In the genomic region with DNA sequence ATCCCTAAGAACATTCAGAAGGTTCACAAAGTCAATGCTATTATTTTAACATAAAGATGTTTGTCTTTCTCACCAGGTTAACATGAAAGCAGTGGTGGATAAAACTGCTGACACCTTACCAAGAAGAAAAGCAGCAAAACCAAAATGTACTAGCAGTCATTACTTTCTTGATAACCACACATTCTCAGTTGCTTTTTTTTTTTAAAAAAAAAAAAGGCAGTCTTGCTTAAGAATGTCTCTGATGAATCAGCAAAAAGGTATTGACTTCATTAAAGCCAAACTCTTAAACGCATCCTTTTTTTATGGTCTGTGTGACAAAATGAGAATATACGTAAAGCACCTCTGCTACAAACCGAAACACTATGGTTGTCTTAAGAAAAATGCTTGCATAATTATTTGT, we compare ENCODE assay signal across 12 cellular contexts. TPM values are rescaled to one million over a fixed set of nuclear protein-coding genes. Genes with fewer than 3 reads are reported as not detected.
DNase-seq lines count a peak whose midpoint lies in the region; ATAC-seq and TF ChIP-seq lines count a peak whose summit lies in the region.
"Had no signal": no experiment of that assay in that cellular context is flagged by ENCODE, and none has a peak within 500 bp of the region (broad histone marks: within the 10 kb centered on the region; RNA-seq: fewer than 3 reads in every experiment).

No MANE protein-coding gene starts in this region.

- DNase-seq in CD4-positive, CD25-positive, alpha-beta regulatory T cell = peak in 2 of 3 donors; percentile 8 to 58
- DNase-seq in HT1080 (ENCODE audit: low read depth) = peak; percentile 57
- DNase-seq in adipocyte (ENCODE audit: low read depth) = peak; percentile 61
- peak; percentile 55 for DNase-seq in kidney epithelial cell (ENCODE audit: low read depth)
- DNase-seq in pons (ENCODE audit: low spot score) = no peak
- DNase-seq in nucleus accumbens (lab: John Stamatoyannopoulos, UW) = no peak
- DNase-seq: activated CD4-positive, alpha-beta T cell treated with anti-CD3 and anti-CD28 coated beads, Interleukin-2, amount 10 ng/mL, durations not matched to agents 24 days and 14 days; DMS53; SJCRH30 had no signal

- no peak for ATAC-seq in CD4-positive, CD25-positive, alpha-beta regulatory T cell (ENCODE audit: low read depth in 2 of 2)
- ATAC-seq in GM21717 (IDR thresholded peaks at IDR 0.05; ENCODE audit: unreplicated experiment) (no peak), GM18868 (IDR thresholded peaks at IDR 0.05; ENCODE audit: unreplicated experiment) (no peak)

- H3K9me3 ChIP-seq in CD4-positive, CD25-positive, alpha-beta regulatory T cell (ENCODE audit: control insufficient read depth in 2 of 2, low read length in 2 of 2) = no peaks in the 10 kb centered on the region
- H3K9me3 ChIP-seq in adipocyte (ENCODE audit: control insufficient read depth, low read length) = no peaks in the 10 kb centered on the region
- H3K9me3 ChIP-seq: SJCRH30 had no signal

- TF ChIP-seq CTCF in kidney epithelial cell (IDR thresholded peaks at IDR 0.05; ENCODE audit: insufficient read depth, low read length, poor library complexity, severe bottlenecking) = no peak

- H3K27ac ChIP-seq in CD4-positive, CD25-positive, alpha-beta regulatory T cell (ENCODE audit: insufficient read depth, low read length, poor library complexity, severe bottlenecking) = no peak overlapping the region
- H3K27ac ChIP-seq: SJCRH30 had no signal

- H3K36me3 ChIP-seq in CD4-positive, CD25-positive, alpha-beta regulatory T cell (ENCODE audit: control insufficient read depth, insufficient read depth, low read length) = no peaks in the 10 kb centered on the region
- no peaks in the 10 kb centered on the region for H3K36me3 ChIP-seq in adipocyte (ENCODE audit: control insufficient read depth, insufficient read depth, low read length, severe bottlenecking)
- no peaks in the 10 kb centered on the region for H3K36me3 ChIP-seq in kidney epithelial cell (ENCODE audit: control insufficient read depth, insufficient read depth, low read length)

- H3K27ac Mint-ChIP-seq in CD4-positive, CD25-positive, alpha-beta regulatory T cell = no peak overlapping the region
- H3K27ac Mint-ChIP-seq: activated CD4-positive, alpha-beta T cell treated with anti-CD3 and anti-CD28 coated beads, Interleukin-2, amount 10 ng/mL, durations not matched to agents 24 days and 14 days; activated naive CD4-positive, alpha-beta T cell treated with anti-CD3 and anti-CD28 coated beads, Interleukin-2, amount 50 U/mL, for 24 hours had no signal

- no peak overlapping the region for H3K9ac ChIP-seq in adipocyte (ENCODE audit: low read length)

- H3K4me1 ChIP-seq in CD4-positive, CD25-positive, alpha-beta regulatory T cell (ENCODE audit: control insufficient read depth, insufficient read depth, low read length, poor library complexity, severe bottlenecking) = no peaks in the 10 kb centered on the region
- H3K4me1 ChIP-seq in adipocyte (ENCODE audit: control insufficient read depth, insufficient read depth, low read length) = no peaks in the 10 kb centered on the region
- H3K4me1 ChIP-seq: SJCRH30 had no signal

- peak overlapping the region in 1 of 4 donors; percentile 58 for H3K4me3 Mint-ChIP-seq in CD4-positive, CD25-positive, alpha-beta regulatory T cell
- H3K4me3 Mint-ChIP-seq: activated CD4-positive, alpha-beta T cell treated with anti-CD3 and anti-CD28 coated beads, Interleukin-2, amount 10 ng/mL, durations not matched to agents 24 days and 14 days; activated naive CD4-positive, alpha-beta T cell treated with anti-CD3 and anti-CD28 coated beads, Interleukin-2, amount 50 U/mL, for 24 hours had no signal

- peak overlapping the region; percentile 6 for H3K4me3 ChIP-seq in CD4-positive, CD25-positive, alpha-beta regulatory T cell (ENCODE audit: low read depth, low read length)
- H3K4me3 ChIP-seq in adipocyte (ENCODE audit: low read length) (no peak overlapping the region), kidney epithelial cell (ENCODE audit: low read depth, low read length) (no peak overlapping the region)
- H3K4me3 ChIP-seq: SJCRH30 had no signal

- H3K9me3 Mint-ChIP-seq in CD4-positive, CD25-positive, alpha-beta regulatory T cell = no peaks in the 10 kb centered on the region
- H3K9me3 Mint-ChIP-seq: activated CD4-positive, alpha-beta T cell treated with anti-CD3 and anti-CD28 coated beads, Interleukin-2, amount 10 ng/mL, durations not matched to agents 24 days and 14 days; activated naive CD4-positive, alpha-beta T cell treated with anti-CD3 and anti-CD28 coated beads, Interleukin-2, amount 50 U/mL, for 24 hours had no signal

- H3K27me3 Mint-ChIP-seq in CD4-positive, CD25-positive, alpha-beta regulatory T cell = no peaks in the 10 kb centered on the region
- H3K27me3 Mint-ChIP-seq: activated naive CD4-positive, alpha-beta T cell treated with anti-CD3 and anti-CD28 coated beads, Interleukin-2, amount 50 U/mL, for 24 hours had no signal

- H3K4me1 Mint-ChIP-seq in CD4-positive, CD25-positive, alpha-beta regulatory T cell = peaks cover 0 to 10% (median 5%) of the 10 kb centered on the region in 4 donors
- H3K4me1 Mint-ChIP-seq: activated naive CD4-positive, alpha-beta T cell treated with anti-CD3 and anti-CD28 coated beads, Interleukin-2, amount 50 U/mL, for 24 hours had no signal

- peaks cover 3% of the 10 kb centered on the region for H3K36me3 Mint-ChIP-seq in CD4-positive, CD25-positive, alpha-beta regulatory T cell
- H3K36me3 Mint-ChIP-seq: activated naive CD4-positive, alpha-beta T cell treated with anti-CD3 and anti-CD28 coated beads, Interleukin-2, amount 50 U/mL, for 24 hours had no signal

- H3K27me3 ChIP-seq in CD4-positive, CD25-positive, alpha-beta regulatory T cell (ENCODE audit: control insufficient read depth, insufficient read depth, low read length) = no peaks in the 10 kb centered on the region
- H3K27me3 ChIP-seq in adipocyte (replicated peaks; ENCODE audit: control insufficient read depth, insufficient read depth, low read length) = no peaks in the 10 kb centered on the region
- no peaks in the 10 kb centered on the region for H3K27me3 ChIP-seq in kidney epithelial cell (ENCODE audit: control insufficient read depth, insufficient read depth, low read length)
- H3K27me3 ChIP-seq: SJCRH30 had no signal

RNA-seq across cellular contexts. Expression of gene CDKL2, which starts 31.9 kb away (rescaled TPM):
- total RNA-seq in CD4-positive, CD25-positive, alpha-beta regulatory T cell = 0.30 TPM
- polyA plus RNA-seq in CD4-positive, CD25-positive, alpha-beta regulatory T cell = 1 to 10 TPM in 1 of 4 donors, under 1 TPM in 3; 0.07 to 1.1 (median 0.44) TPM
- 0.03 TPM in 1 of 2 replicates, not detected in the other for total RNA-seq in HT1080 (2014; rRNA removed; shearing (Covaris generic))
- not detected in 2 replicates for polyA plus RNA-seq in HT1080 (2015; cell fraction: cytosol; rRNA removed)
- polyA plus RNA-seq in HT1080 (2015; cell fraction: nucleus; rRNA removed) = 0.08 TPM in 1 of 2 replicates, not detected in the other
- 3.9 and 4.1 TPM in 2 replicates for total RNA-seq in kidney epithelial cell
- total RNA-seq: activated CD4-positive, alpha-beta T cell treated with anti-CD3 and anti-CD28 coated beads, Interleukin-2, amount 10 ng/mL, durations not matched to agents 24 days and 14 days had no signal

RNA-seq across cellular contexts. Expression of gene ODAPH, which starts 42.5 kb away (rescaled TPM):
- not detected for total RNA-seq in CD4-positive, CD25-positive, alpha-beta regulatory T cell
- polyA plus RNA-seq in CD4-positive, CD25-positive, alpha-beta regulatory T cell = not detected
- not detected in 2 replicates for total RNA-seq in HT1080 (2014; rRNA removed; shearing (Covaris generic))
- polyA plus RNA-seq in HT1080 (2015; cell fraction: cytosol; rRNA removed) = 0.15 and 0.33 TPM in 2 replicates
- polyA plus RNA-seq in HT1080 (2015; cell fraction: nucleus; rRNA removed) = 0.20 and 0.77 TPM in 2 replicates
- 0.41 and 0.63 TPM in 2 replicates for total RNA-seq in kidney epithelial cell

Comparison
In these comparisons a context has a peak if more than half of its experiments do, and no peak if none do; other contexts are left out.
1. DNase-seq: peak in CD4-positive, CD25-positive, alpha-beta regulatory T cell (2 of 3), HT1080 (single experiment), adipocyte (single experiment) and kidney epithelial cell (single experiment); none in pons (single experiment) and nucleus accumbens (0 of 56).